In genomic region chr14:93160353-93160801, GRCh38 we compare ENCODE assay signal across 8 cellular contexts. TPM values are rescaled to one million over a fixed set of nuclear protein-coding genes. Genes with fewer than 3 reads are reported as not detected.
DNase-seq lines count a peak whose midpoint lies in the region; ATAC-seq and TF ChIP-seq lines count a peak whose summit lies in the region.

No MANE protein-coding gene starts in this region.

- H3K4me1 Mint-ChIP-seq in nephron progenitor cell: peaks cover 11% of the 10 kb centered on the region

- H3K27ac Mint-ChIP-seq in nephron progenitor cell: no peak overlapping the region

- peaks cover under 1% of the 10 kb centered on the region for H3K27me3 Mint-ChIP-seq in nephron progenitor cell (ENCODE audit: low read depth, poor library complexity)

- H3K4me3 ChIP-seq in H7 (ENCODE audit: insufficient read depth, low read depth, low read length) (no peak overlapping the region), kidney epithelial cell (ENCODE audit: low read depth, low read length) (no peak overlapping the region)

- H3K27me3 ChIP-seq in H7 (ENCODE audit: control insufficient read depth, insufficient read depth, low read length): no peaks in the 10 kb centered on the region
- H3K27me3 ChIP-seq in kidney epithelial cell (ENCODE audit: control insufficient read depth, insufficient read depth, low read length): no peaks in the 10 kb centered on the region

- no peak for ATAC-seq in HG02610 (IDR thresholded peaks at IDR 0.05; ENCODE audit: unreplicated experiment)

- H3K36me3 ChIP-seq in H7 (replicated peaks; ENCODE audit: control insufficient read depth, insufficient read depth, low read length) (no peaks in the 10 kb centered on the region), kidney epithelial cell (ENCODE audit: control insufficient read depth, insufficient read depth, low read length) (no peaks in the 10 kb centered on the region)

- H3K4me3 Mint-ChIP-seq in nephron progenitor cell: no peak overlapping the region

- DNase-seq in D341Med (ENCODE audit: low spot score): peak; percentile 74
- DNase-seq in H7: peak; percentile 66
- peak; percentile 13 to 37 for DNase-seq in SW 1271 (lab: John Stamatoyannopoulos, UW)
- DNase-seq in kidney epithelial cell (ENCODE audit: low read depth): no peak
- no peak for DNase-seq in nephron progenitor cell
- no peak for DNase-seq in activated CD4-positive, alpha-beta T cell treated with anti-CD3 and anti-CD28 coated beads for 4 hours
- no peak for DNase-seq in NOMO-1 treated with dmso at 0.1 percent for 144 hours (lab: John Stamatoyannopoulos, UW; ENCODE audit: unreplicated experiment)

- no peaks in the 10 kb centered on the region for H3K36me3 Mint-ChIP-seq in nephron progenitor cell (ENCODE audit: low read depth)

- no peaks in the 10 kb centered on the region for H3K9me3 Mint-ChIP-seq in nephron progenitor cell

- TF ChIP-seq CTCF in kidney epithelial cell (IDR thresholded peaks at IDR 0.05; ENCODE audit: insufficient read depth, low read length, poor library complexity, severe bottlenecking) (peak; percentile 59), nephron progenitor cell (IDR thresholded peaks at IDR 0.05) (no peak)

RNA-seq across cellular contexts. Expression of gene MOAP1, which starts 24.3 kb away (rescaled TPM):
- total RNA-seq in H7 (2014; rRNA removed; shearing (Covaris generic)): 17.9 and 20.1 TPM in 2 replicates
- total RNA-seq in kidney epithelial cell: 26.1 and 26.2 TPM in 2 replicates

RNA-seq across cellular contexts. Expression of gene LYSET, which starts 24.7 kb away (rescaled TPM):
- total RNA-seq in H7 (2014; rRNA removed; shearing (Covaris generic)): 13.9 and 15.1 TPM in 2 replicates
- total RNA-seq in kidney epithelial cell: 14.1 and 17.0 TPM in 2 replicates

RNA-seq across cellular contexts. Expression of gene ITPK1, which starts 44.7 kb away (rescaled TPM):
- total RNA-seq in H7 (2014; rRNA removed; shearing (Covaris generic)): 75.1 and 92.1 TPM in 2 replicates
- total RNA-seq in kidney epithelial cell: 21.3 and 23.6 TPM in 2 replicates

RNA-seq across cellular contexts. Expression of gene GON7, which starts 46.5 kb away (rescaled TPM):
- total RNA-seq in H7 (2014; rRNA removed; shearing (Covaris generic)): 5.0 and 8.7 TPM in 2 replicates
- total RNA-seq in kidney epithelial cell: 13.5 and 14.9 TPM in 2 replicates

RNA-seq across cellular contexts. Expression of gene UBR7, which starts 46.7 kb away (rescaled TPM):
- total RNA-seq in H7 (2014; rRNA removed; shearing (Covaris generic)): 42.2 and 45.7 TPM in 2 replicates
- total RNA-seq in kidney epithelial cell: 12.5 and 16.1 TPM in 2 replicates

Comparison
In these comparisons a context has a peak if more than half of its experiments do, and no peak if none do; other contexts are left out.
1. DNase-seq: peak in D341Med (single experiment), H7 (single experiment) and SW 1271 (2 of 2); none in kidney epithelial cell (single experiment), nephron progenitor cell (single experiment), activated CD4-positive, alpha-beta T cell treated with anti-CD3 and anti-CD28 coated beads for 4 hours (0 of 2) and NOMO-1 treated with dmso at 0.1 percent for 144 hours (single experiment).